Comparison of ENCODE assay signal across 24 cellular contexts in the genomic region with DNA sequence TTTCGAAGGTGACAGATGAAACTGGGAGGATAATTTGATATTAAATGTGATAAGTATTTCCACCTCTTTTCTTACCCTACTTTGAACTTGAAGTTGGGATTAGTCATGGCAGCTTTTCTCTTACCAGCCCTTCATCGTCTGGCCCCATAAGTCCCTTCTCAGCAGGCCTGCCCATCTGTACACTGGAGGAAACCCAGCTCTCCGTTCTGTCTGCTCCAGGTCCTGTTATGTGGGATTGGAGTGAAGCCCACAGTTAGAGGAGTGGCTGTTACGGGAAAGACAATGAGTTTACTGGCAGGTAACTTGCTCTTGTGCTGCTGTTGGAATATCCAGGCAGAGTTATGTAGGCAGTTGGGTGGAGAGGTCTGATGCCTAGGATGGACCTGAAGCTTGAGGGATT.
"Had no signal": no experiment of that assay in that cellular context is flagged by ENCODE, and none has a peak within 500 bp of the region (broad histone marks: within the 10 kb centered on the region; RNA-seq: fewer than 3 reads in every experiment).

No MANE protein-coding gene starts in this region.

- H3K9me3 ChIP-seq: adrenal gland had no signal

- DNase-seq: activated B cell treated with CpG ODN at 0.5 μM for 24 hours; activated CD4-positive, alpha-beta T cell treated with anti-CD3 and anti-CD28 coated beads for 1 hour; activated CD4-positive, alpha-beta T cell treated with anti-CD3 and anti-CD28 coated beads, Interleukin-2, amount 10 ng/mL, durations not matched to agents 24 days and 14 days; activated CD4-positive, alpha-beta T cell treated with anti-CD3 and anti-CD28 coated beads, Interleukin-2, amount 50 U/mL, for 48 hours; activated gamma-delta T cell; activated naive CD4-positive, alpha-beta T cell treated with anti-CD3 and anti-CD28 coated beads for 36 hours; activated naive CD8-positive, alpha-beta T cell treated with anti-CD3 and anti-CD28 coated beads, Interleukin-2, amount 10 ng/mL, durations not matched to agents 7 days and 5 days; activated T-cell treated with anti-CD3 and anti-CD28 coated beads for 4 hours; activated T-cell treated with anti-CD3 and anti-CD28 coated beads, Interleukin-2, amount 50 U/mL, for 48 hours; adrenal gland; anterior cingulate cortex; KG1; NCI-H1092; NCI-H1417; NCI-H1930; NCI-H2171; NCI-H2227 treated with DMSO at 0.1 percent for 48 hours; NCI-H446 treated with DMSO at 0.1 percent for 48 hours; NCI-H526 treated with DMSO at 0.1 percent for 48 hours; PC-3; SHP77; T-helper 9 cell had no signal

- H3K27ac ChIP-seq: adrenal gland had no signal

- H3K36me3 ChIP-seq: adrenal gland had no signal

- H3K9me3 Mint-ChIP-seq: activated naive CD4-positive, alpha-beta T cell treated with anti-CD3 and anti-CD28 coated beads for 36 hours had no signal

- H3K4me3 Mint-ChIP-seq: activated B cell treated with CpG ODN at 0.5 μM for 24 hours; activated CD4-positive, alpha-beta T cell treated with anti-CD3 and anti-CD28 coated beads, Interleukin-2, amount 10 ng/mL, durations not matched to agents 24 days and 14 days; activated naive CD4-positive, alpha-beta T cell treated with anti-CD3 and anti-CD28 coated beads for 36 hours; activated naive CD8-positive, alpha-beta T cell treated with anti-CD3 and anti-CD28 coated beads, Interleukin-2, amount 10 ng/mL, durations not matched to agents 7 days and 5 days; activated T-helper 17 cell treated with anti-CD3 and anti-CD28 coated beads, Interleukin-2, amount 50 U/mL, for 72 hours; T-helper 1 cell treated with Interleukin-12 subunit alpha and Interleukin-12 subunit beta and Interleukin-4 antibody, amounts not matched to agents 30 μg/mL and 1 μg/mL, for 36 hours had no signal

- H3K27me3 Mint-ChIP-seq: activated B cell treated with CpG ODN at 0.5 μM for 24 hours; activated CD4-positive, alpha-beta T cell treated with anti-CD3 and anti-CD28 coated beads, Interleukin-2, amount 10 ng/mL, durations not matched to agents 24 days and 14 days; activated naive CD8-positive, alpha-beta T cell treated with anti-CD3 and anti-CD28 coated beads, Interleukin-2, amount 10 ng/mL, durations not matched to agents 7 days and 5 days; activated T-helper 17 cell treated with anti-CD3 and anti-CD28 coated beads, Interleukin-2, amount 50 U/mL, for 72 hours had no signal

- H3K4me1 Mint-ChIP-seq: activated naive CD8-positive, alpha-beta T cell treated with anti-CD3 and anti-CD28 coated beads, Interleukin-2, amount 10 ng/mL, durations not matched to agents 7 days and 5 days had no signal

- H3K27me3 ChIP-seq: adrenal gland had no signal

- H3K4me3 ChIP-seq: adrenal gland had no signal

- ATAC-seq: activated T-helper 17 cell treated with anti-CD3 and anti-CD28 coated beads, Interleukin-2, amount 50 U/mL, for 72 hours; PC-3 had no signal

- H3K27ac Mint-ChIP-seq: activated B cell treated with CpG ODN at 0.5 μM for 24 hours; activated CD4-positive, alpha-beta T cell treated with anti-CD3 and anti-CD28 coated beads, Interleukin-2, amount 10 ng/mL, durations not matched to agents 24 days and 14 days; activated naive CD4-positive, alpha-beta T cell treated with anti-CD3 and anti-CD28 coated beads for 36 hours; activated naive CD8-positive, alpha-beta T cell treated with anti-CD3 and anti-CD28 coated beads, Interleukin-2, amount 10 ng/mL, durations not matched to agents 7 days and 5 days; activated T-helper 17 cell treated with anti-CD3 and anti-CD28 coated beads, Interleukin-2, amount 50 U/mL, for 72 hours had no signal
